8 cellular contexts compared by ENCODE assay signal in genomic region chr19:16076958-16077611, GRCh38. TPM values are rescaled to one million over a fixed set of nuclear protein-coding genes. Genes with fewer than 3 reads are reported as not detected.
A peak's percentile ranks its signal among the peaks of the same experiment; 100 is the strongest.
DNase-seq lines count a peak whose midpoint lies in the region; ATAC-seq and TF ChIP-seq lines count a peak whose summit lies in the region.

No MANE protein-coding gene starts in this region.

- H3K4me3 ChIP-seq in adrenal gland (peak overlapping the region; percentile 82 to 98 (median 89)), hepatocyte (peak overlapping the region; percentile 95)

- H3K9me3 ChIP-seq in adrenal gland (replicated peaks in 1 of 3): no peaks in the 10 kb centered on the region
- H3K9me3 ChIP-seq in hepatocyte (ENCODE audit: low read depth): no peaks in the 10 kb centered on the region

- H2AFZ ChIP-seq in hepatocyte: peak overlapping the region; percentile 25

- ATAC-seq in sciatic nerve (no peak), GM19467 (IDR thresholded peaks at IDR 0.05; ENCODE audit: unreplicated experiment) (no peak)

- H3K27ac ChIP-seq in adrenal gland: peak overlapping the region; percentile 66 to 99 (median 96)
- peak overlapping the region; percentile 97 for H3K27ac ChIP-seq in hepatocyte

- WGBS in adrenal gland, 4 donors: 0 to 2% (median 1%) methylated on average over 21 to 56 of the region's 56 CpGs
- WGBS in hepatocyte (ENCODE audit: low lambda C conversion rate, missing lambda C conversion rate): 2% methylated on average over 15 of the region's 56 CpGs

- H3K36me3 ChIP-seq in adrenal gland (replicated peaks in 1 of 2) (peaks cover 0 to 10% of the 10 kb centered on the region in 2 donors), hepatocyte (replicated peaks; ENCODE audit: insufficient read depth, low read depth) (no peaks in the 10 kb centered on the region)

- TF ChIP-seq POLR2A in adrenal gland (IDR thresholded peaks at IDR 0.05): peak; percentile 29 to 40

- intact Hi-C loops in adrenal gland (cut with DNase I) (no loop called here), sciatic nerve (cut with DNase I) (no loop called here)

- TF ChIP-seq CTCF in adrenal gland (IDR thresholded peaks at IDR 0.05) (no peak), hepatocyte (IDR thresholded peaks at IDR 0.05; ENCODE audit: poor library complexity) (no peak)

- H4K20me1 ChIP-seq in hepatocyte (ENCODE audit: insufficient read depth, poor library complexity, severe bottlenecking): peaks cover 30% of the 10 kb centered on the region

- peak; percentile 72 for DNase-seq in DMS 273 (lab: John Stamatoyannopoulos, UW; ENCODE audit: unreplicated experiment)
- no peak for DNase-seq in DMS 273 treated with DMSO at 0.1 percent for 48 hours (lab: John Stamatoyannopoulos, UW)
- peak; percentile 10 for DNase-seq in NCI-H2107 treated with DMSO at 0.1 percent for 48 hours (lab: John Stamatoyannopoulos, UW; ENCODE audit: unreplicated experiment)
- DNase-seq in adrenal gland: peak in 4 of 7 donors; percentile 59 to 73 (median 60)
- DNase-seq in hepatocyte (ENCODE audit: low spot score): peak; percentile 57
- DNase-seq in sciatic nerve (ENCODE audit: low spot score): peak; percentile 83
- no peak for DNase-seq in GDM1 (lab: John Stamatoyannopoulos, UW)

- peaks cover 24 to 31% of the 10 kb centered on the region in 2 donors for H3K4me1 ChIP-seq in adrenal gland (replicated peaks in 1 of 2)
- peaks cover 20% of the 10 kb centered on the region for H3K4me1 ChIP-seq in hepatocyte (ENCODE audit: insufficient read depth)

- peak overlapping the region; percentile 76 for H3K4me2 ChIP-seq in hepatocyte

- H3K79me2 ChIP-seq in hepatocyte: peaks cover 60% of the 10 kb centered on the region

- H3K27me3 ChIP-seq in adrenal gland (no peaks in the 10 kb centered on the region), hepatocyte (no peaks in the 10 kb centered on the region)

- no peaks in the 10 kb centered on the region for H3K9me2 ChIP-seq in hepatocyte (replicated peaks; ENCODE audit: insufficient read depth)

RNA-seq across cellular contexts. Expression of gene TPM4, which starts 0.8 kb away (rescaled TPM):
- total RNA-seq in adrenal gland (100 to 1,000 TPM; 145 to 294 (median 193) TPM), hepatocyte (405 and 417 TPM in 2 replicates), sciatic nerve (543 TPM)
- polyA plus RNA-seq in adrenal gland (100 to 1,000 TPM; 195 to 290 (median 290) TPM), hepatocyte (337 and 344 TPM in 2 replicates)

RNA-seq across cellular contexts. Expression of gene RAB8A, which starts 34.6 kb away (rescaled TPM):
- 100 to 1,000 TPM in 1 of 8 donors, 10 to 100 TPM in 7; 52.8 to 118 (median 72.2) TPM for total RNA-seq in adrenal gland
- 100 to 1,000 TPM in 1 of 3 donors, 10 to 100 TPM in 2; 32.0 to 143 (median 34.8) TPM for polyA plus RNA-seq in adrenal gland
- total RNA-seq in hepatocyte: 60.2 and 77.0 TPM in 2 replicates
- polyA plus RNA-seq in hepatocyte: 84.4 and 89.5 TPM in 2 replicates
- 49.6 TPM for total RNA-seq in sciatic nerve

Comparison
In these comparisons a context has a peak if more than half of its experiments do, and no peak if none do; other contexts are left out.
1. DNase-seq: peak in DMS 273 (single experiment), NCI-H2107 treated with DMSO at 0.1 percent for 48 hours (single experiment), adrenal gland (4 of 7), hepatocyte (single experiment) and sciatic nerve (single experiment); none in DMS 273 treated with DMSO at 0.1 percent for 48 hours (single experiment) and GDM1 (single experiment).